8 cellular contexts compared by ENCODE assay signal in the genomic region with DNA sequence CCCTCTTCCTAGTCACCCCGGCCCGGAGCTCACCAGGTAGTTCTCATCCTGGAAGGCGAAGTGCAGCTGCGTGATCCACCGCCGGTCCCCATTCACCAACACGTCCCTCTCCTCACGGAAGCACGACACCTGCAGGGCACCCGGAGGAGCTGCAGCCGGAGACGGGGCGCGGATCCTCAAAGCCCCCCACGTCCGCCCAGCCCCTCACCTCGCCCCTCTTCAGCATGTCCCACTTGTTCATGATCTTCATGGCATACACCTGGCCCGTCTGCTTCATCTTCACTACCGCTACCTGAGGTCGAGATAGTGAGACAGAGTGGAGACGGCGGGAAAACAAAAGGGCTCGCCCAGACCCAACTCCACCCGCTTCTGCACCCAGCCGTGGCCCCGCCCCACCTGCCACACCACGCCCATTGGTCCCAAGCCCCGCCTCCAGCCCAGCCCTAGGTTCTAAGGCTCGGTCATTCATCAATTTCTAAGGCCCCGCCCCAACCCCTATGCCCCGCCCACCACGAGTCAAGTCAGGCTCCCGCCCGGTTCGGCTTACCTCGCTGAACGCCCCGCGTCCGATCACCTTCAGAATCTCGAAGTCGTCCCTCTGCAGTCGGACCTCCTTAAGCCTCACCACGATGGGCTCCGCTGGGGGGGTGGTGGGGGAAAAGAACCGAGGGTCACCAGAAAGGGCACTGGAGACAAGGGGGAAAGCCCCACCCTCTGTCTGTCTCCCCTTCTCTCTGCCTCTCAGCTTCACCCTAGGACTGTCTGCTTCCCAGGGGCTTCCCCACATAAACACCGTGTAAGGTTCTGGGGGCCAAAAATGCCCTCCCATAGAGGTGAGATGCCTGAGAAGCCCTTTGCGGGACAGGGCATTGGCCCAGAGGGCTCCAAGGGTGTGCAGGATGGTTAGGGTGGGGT. TPM values are rescaled to one million over a fixed set of nuclear protein-coding genes. Genes with fewer than 3 reads are reported as not detected.
A peak's percentile ranks its signal among the peaks of the same experiment; 100 is the strongest.
DNase-seq lines count a peak whose midpoint lies in the region; ATAC-seq, FAIRE-seq and TF ChIP-seq lines count a peak whose summit lies in the region.

No MANE protein-coding gene starts in this region.

- DNase-seq in GM12891 (ENCODE audit: insufficient read length, low spot score) (peak; percentile 96), NCI-H2227 (lab: John Stamatoyannopoulos, UW; ENCODE audit: unreplicated experiment) (peak; percentile 86), mucosa of descending colon (peak; percentile 94 to 99 (median 99))
- DNase-seq in activated CD4-positive, alpha-beta T cell treated with anti-CD3 and anti-CD28 coated beads, Interleukin-2, amount 50 U/mL, for 4 hours: peak; percentile 80 to 84
- DNase-seq in stimulated activated CD8-positive, alpha-beta memory T cell treated with anti-CD3 and anti-CD28 coated beads, Interleukin-7, amount 100 ng/mL, for 24 hours (ENCODE audit: low read depth): peak; percentile 82

- H3K36me3 ChIP-seq in ectodermal cell (ENCODE audit: control insufficient read depth, insufficient read depth, low read length): peaks cover 8% of the 10 kb centered on the region
- no peaks in the 10 kb centered on the region for H3K36me3 ChIP-seq in mucosa of descending colon (ENCODE audit: low read depth)

- H3K27me3 ChIP-seq in ectodermal cell (ENCODE audit: control insufficient read depth, insufficient read depth, low read length, poor library complexity, severe bottlenecking): peaks cover 13% of the 10 kb centered on the region

- peak; percentile 67 for TF ChIP-seq CTCF in mucosa of descending colon (IDR thresholded peaks at IDR 0.05)

- peak; percentile 94 for FAIRE-seq in GM12891 (lab: Jason Lieb, UNC)

- H3K9me3 ChIP-seq in ectodermal cell (ENCODE audit: control insufficient read depth, low read length): no peaks in the 10 kb centered on the region
- no peaks in the 10 kb centered on the region for H3K9me3 ChIP-seq in mucosa of descending colon

- no peak; the same call in 1 of the 2 replicates for TF ChIP-seq POLR2A in GM12891 (IDR thresholded peaks at IDR 0.05; ENCODE audit: low read depth, low read length)

- ATAC-seq in HG02943 (IDR thresholded peaks at IDR 0.05; ENCODE audit: low read depth, unreplicated experiment): peak; percentile 82
- peak; percentile 93 for ATAC-seq in mucosa of descending colon
- ATAC-seq in GM19455 (IDR thresholded peaks at IDR 0.05; ENCODE audit: unreplicated experiment): no peak

- intact Hi-C loops in mucosa of descending colon (cut with DNase I, micrococcal nuclease): no loop called here

- 3 to 5% methylated on average over 48 of the region's 48 CpGs for WGBS in ectodermal cell, 2 experiments

- peak overlapping the region; percentile 36 for H3K4me3 ChIP-seq in ectodermal cell (ENCODE audit: insufficient read depth, low read depth, low read length)
- H3K4me3 ChIP-seq in mucosa of descending colon: no peak overlapping the region

- H3K4me1 ChIP-seq in ectodermal cell (ENCODE audit: control insufficient read depth, insufficient read depth, low read length) (peaks cover 32% of the 10 kb centered on the region), mucosa of descending colon (ENCODE audit: low read depth) (peaks cover 18% of the 10 kb centered on the region)

- H3K27ac ChIP-seq in ectodermal cell (ENCODE audit: insufficient read depth, low read depth, low read length, poor library complexity, severe bottlenecking): no peak overlapping the region

TF ChIP-seq in GM12891, 5 proteins besides CTCF, POLR2A, EP300 and RAD21:
- TF ChIP-seq TAF1 (IDR thresholded peaks at IDR 0.05; ENCODE audit: low read depth, low read length) (no peak), POU2F2 (IDR thresholded peaks at IDR 0.05; ENCODE audit: low read depth, low read length) (no peak), SPI1 (IDR thresholded peaks at IDR 0.05; ENCODE audit: low read depth, low read length) (no peak), POLR2AphosphoS5 (IDR thresholded peaks at IDR 0.05; ENCODE audit: low read depth, low read length) (no peak), PAX5 (IDR thresholded peaks at IDR 0.05; ENCODE audit: insufficient read depth, low read length, severe bottlenecking) (no peak)

RNA-seq across cellular contexts. Expression of a gene that starts 2.8 kb away (rescaled TPM):
- polyA plus RNA-seq in GM12891 (2012; ENCODE audit: low read depth, missing spikeins): 36.5 TPM
- 61.0 TPM for polyA plus RNA-seq in ectodermal cell (2013, experiment 1 of 4)
- polyA plus RNA-seq in ectodermal cell (2013, experiment 2 of 4): 62.9 TPM
- polyA plus RNA-seq in ectodermal cell (2013, experiment 3 of 4): 46.2 TPM
- polyA plus RNA-seq in ectodermal cell (2013, experiment 4 of 4): 56.1 TPM
- 100 to 1,000 TPM in 1 of 3 donors, 10 to 100 TPM in 2; 23.9 to 123 (median 33.9) TPM for total RNA-seq in mucosa of descending colon

RNA-seq across cellular contexts. Expression of a gene that starts 10.4 kb away (rescaled TPM):
- polyA plus RNA-seq in GM12891 (2012; ENCODE audit: low read depth, missing spikeins): 3.7 TPM
- polyA plus RNA-seq in ectodermal cell (2013, experiment 1 of 4): 54.2 TPM
- polyA plus RNA-seq in ectodermal cell (2013, experiment 2 of 4): 53.6 TPM
- 51.7 TPM for polyA plus RNA-seq in ectodermal cell (2013, experiment 3 of 4)
- polyA plus RNA-seq in ectodermal cell (2013, experiment 4 of 4): 55.2 TPM
- total RNA-seq in mucosa of descending colon: 10 to 100 TPM in 2 of 3 donors, 1 to 10 TPM in 1; 9.6 to 35.6 (median 11.1) TPM

RNA-seq across cellular contexts. Expression of a gene that starts 13.2 kb away (rescaled TPM):
- 25.7 TPM for polyA plus RNA-seq in GM12891 (2012; ENCODE audit: low read depth, missing spikeins)
- polyA plus RNA-seq in ectodermal cell (2013, experiment 1 of 4): 56.5 TPM
- 65.6 TPM for polyA plus RNA-seq in ectodermal cell (2013, experiment 2 of 4)
- polyA plus RNA-seq in ectodermal cell (2013, experiment 3 of 4): 55.3 TPM
- 59.6 TPM for polyA plus RNA-seq in ectodermal cell (2013, experiment 4 of 4)
- total RNA-seq in mucosa of descending colon: 10 to 100 TPM; 33.2 to 67.1 (median 43.7) TPM

RNA-seq across cellular contexts. Expression of a gene that starts 35.6 kb away (rescaled TPM):
- not detected for polyA plus RNA-seq in GM12891 (2012; ENCODE audit: low read depth, missing spikeins)
- not detected for polyA plus RNA-seq in ectodermal cell (2013, experiment 1 of 4)
- not detected for polyA plus RNA-seq in ectodermal cell (2013, experiment 2 of 4)
- not detected for polyA plus RNA-seq in ectodermal cell (2013, experiment 3 of 4)
- polyA plus RNA-seq in ectodermal cell (2013, experiment 4 of 4): 0.08 TPM
- under 1 TPM; 0.16 to 0.24 (median 0.20) TPM for total RNA-seq in mucosa of descending colon

RNA-seq across cellular contexts. Expression of a gene that starts 46.2 kb away (rescaled TPM):
- polyA plus RNA-seq in GM12891 (2012; ENCODE audit: low read depth, missing spikeins): 0.05 TPM
- not detected for polyA plus RNA-seq in ectodermal cell (2013, experiment 1 of 4)
- polyA plus RNA-seq in ectodermal cell (2013, experiment 2 of 4): not detected
- polyA plus RNA-seq in ectodermal cell (2013, experiment 3 of 4): not detected
- not detected for polyA plus RNA-seq in ectodermal cell (2013, experiment 4 of 4)
- total RNA-seq in mucosa of descending colon: not detected
